In the genomic region with DNA sequence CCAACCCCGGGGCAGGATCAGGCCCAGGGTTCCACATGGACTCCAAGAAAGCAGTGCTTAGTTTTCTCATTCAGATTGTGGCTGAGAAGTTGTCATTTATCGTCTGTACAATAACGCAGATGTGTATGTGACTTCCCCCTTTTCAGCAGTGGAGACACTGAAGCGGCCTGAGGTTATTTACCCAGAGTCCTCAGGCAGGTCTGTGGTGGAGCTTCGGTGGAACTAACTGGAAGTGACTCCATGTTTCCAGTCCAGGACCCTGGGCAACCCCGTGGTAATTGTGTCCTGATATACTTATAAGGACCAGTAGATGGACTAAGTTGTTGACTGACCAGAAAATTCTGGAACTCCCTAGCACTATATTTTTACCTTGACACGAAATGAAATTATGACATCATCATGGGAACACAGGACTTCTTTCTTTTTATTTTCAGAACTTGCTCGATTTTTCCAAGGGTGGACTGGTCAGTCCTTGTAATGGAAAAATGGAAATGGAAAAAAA, we compare ENCODE assay signal across 9 cellular contexts. TPM values are rescaled to one million over a fixed set of nuclear protein-coding genes. Genes with fewer than 3 reads are reported as not detected.
DNase-seq lines count a peak whose midpoint lies in the region; FAIRE-seq and TF ChIP-seq lines count a peak whose summit lies in the region.
"Had no signal": no experiment of that assay in that cellular context is flagged by ENCODE, and none has a peak within 500 bp of the region (broad histone marks: within the 10 kb centered on the region; RNA-seq: fewer than 3 reads in every experiment).

No MANE protein-coding gene starts in this region.

- H3K9ac ChIP-seq in kidney (ENCODE audit: low read length in 2 of 2) = no peak overlapping the region

- H3K27me3 ChIP-seq in ascending aorta = no peaks in the 10 kb centered on the region

- intact Hi-C loops in ascending aorta (cut with DNase I) (loop anchor here (5.0 kb wide), 3 partner anchors 175 to 935 kb away; a partner anchor contains a TSS), kidney (cut with DNase I) (loop anchor here (10.0 kb wide), 1 partner anchor 57 kb away; no protein-coding TSS in a partner anchor)

- H3K27ac ChIP-seq in ascending aorta (no peak overlapping the region), kidney (ENCODE audit: low read depth in 2 of 2, low read length in 2 of 2) (no peak overlapping the region)
- H3K27ac ChIP-seq: SK-N-MC had no signal

- TF ChIP-seq CTCF in ascending aorta (IDR thresholded peaks at IDR 0.05) (no peak), kidney (IDR thresholded peaks at IDR 0.05; ENCODE audit: borderline replicate concordance, extremely low read depth, insufficient read depth) (no peak)

- DNase-seq in SHP77 (lab: John Stamatoyannopoulos, UW) = peak; percentile 17 to 32
- no peak for DNase-seq in SHP77 treated with DMSO at 0.1 percent for 48 hours (lab: John Stamatoyannopoulos, UW)
- DNase-seq in NOMO-1 (lab: John Stamatoyannopoulos, UW; ENCODE audit: unreplicated experiment in 2 of 2) = peak; percentile 66 to 88
- peak in 1 of 2 donors; percentile 20 for DNase-seq in ascending aorta (ENCODE audit: low spot score in 2 of 2)
- DNase-seq in stimulated activated CD8-positive, alpha-beta memory T cell treated with anti-CD3 and anti-CD28 coated beads, Interleukin-4, amount 100 ng/mL, for 48 hours = peak; percentile 46
- no peak for DNase-seq in kidney
- no peak for DNase-seq in activated CD4-positive, CD25-positive, alpha-beta regulatory T cell (lab: John Stamatoyannopoulos, UW)
- no peak for DNase-seq in putamen (ENCODE audit: low spot score)

- FAIRE-seq in kidney (lab: Jason Lieb, UNC) = no peak

- peak overlapping the region; percentile 89 to 97 for H3K4me3 ChIP-seq in ascending aorta
- no peak overlapping the region for H3K4me3 ChIP-seq in kidney (ENCODE audit: low read length in 2 of 2)

- H3K4me1 ChIP-seq in ascending aorta (peaks cover 0 to 10% of the 10 kb centered on the region in 2 donors), kidney (ENCODE audit: control insufficient read depth in 1 of 2, insufficient read depth in 1 of 2, low read depth in 1 of 2, low read length in 2 of 2) (peaks cover 3 to 5% of the 10 kb centered on the region in 2 donors)

- H3K36me3 ChIP-seq in ascending aorta (no peaks in the 10 kb centered on the region), kidney (ENCODE audit: control insufficient read depth in 1 of 2, insufficient read depth in 2 of 2, low read length in 2 of 2) (no peaks in the 10 kb centered on the region)

- H3K9me3 ChIP-seq in ascending aorta (no peaks in the 10 kb centered on the region), kidney (ENCODE audit: control insufficient read depth in 1 of 2, low read length in 2 of 2) (no peaks in the 10 kb centered on the region)

RNA-seq across cellular contexts. Expression of a gene that starts 1.0 kb away (rescaled TPM):
- total RNA-seq in ascending aorta (47.9 TPM), kidney (11.0 TPM)
- 3.9 TPM for polyA plus RNA-seq in kidney (ENCODE audit: insufficient read depth, low read depth, low replicate concordance)

RNA-seq across cellular contexts. Expression of a gene that starts 53.7 kb away (rescaled TPM):
- total RNA-seq in ascending aorta (19.2 TPM), kidney (29.3 TPM)
- 15.2 TPM for polyA plus RNA-seq in kidney (ENCODE audit: insufficient read depth, low read depth, low replicate concordance)

Comparison
In these comparisons a context has a peak if more than half of its experiments do, and no peak if none do; other contexts are left out.
1. DNase-seq: peak in SHP77 (2 of 2), NOMO-1 (2 of 2) and stimulated activated CD8-positive, alpha-beta memory T cell treated with anti-CD3 and anti-CD28 coated beads, Interleukin-4, amount 100 ng/mL, for 48 hours (single experiment); none in SHP77 treated with DMSO at 0.1 percent for 48 hours (single experiment), kidney (single experiment), activated CD4-positive, CD25-positive, alpha-beta regulatory T cell (0 of 4) and putamen (single experiment).
2. H3K4me3 ChIP-seq: peak in ascending aorta (2 of 2); none in kidney (0 of 2).